ENCODE assay signal across 8 cellular contexts in genomic region chr6:29552512-29553051, GRCh38. TPM values are rescaled to one million over a fixed set of nuclear protein-coding genes. Genes with fewer than 3 reads are reported as not detected.
A peak's percentile ranks its signal among the peaks of the same experiment; 100 is the strongest.
DNase-seq lines count a peak whose midpoint lies in the region; ATAC-seq and TF ChIP-seq lines count a peak whose summit lies in the region.

No MANE protein-coding gene starts in this region.

- H3K27me3 ChIP-seq in Peyer's patch, result peaks cover 0 to 8% of the 10 kb centered on the region in 2 donors
- H3K27me3 ChIP-seq in endocrine pancreas (ENCODE audit: control insufficient read depth, insufficient read depth, low read length), result peaks cover 9% of the 10 kb centered on the region

- peak; percentile 69 for DNase-seq in activated CD8-positive, alpha-beta memory T cell treated with anti-CD3 and anti-CD28 coated beads for 24 hours
- DNase-seq in activated CD8-positive, alpha-beta memory T cell treated with anti-CD3 and anti-CD28 coated beads, Interleukin-2, amount 50 U/mL, for 4 hours, result no peak
- no peak for DNase-seq in Peyer's patch
- DNase-seq in mucosa of descending colon, result peak in 1 of 3 donors; percentile 26
- no peak for DNase-seq in nucleus accumbens (lab: John Stamatoyannopoulos, UW)
- no peak for DNase-seq in DMS79 (lab: John Stamatoyannopoulos, UW)

- ATAC-seq in HG02852 (IDR thresholded peaks at IDR 0.05; ENCODE audit: unreplicated experiment), result peak; percentile 80
- ATAC-seq in mucosa of descending colon, result peak; percentile 68

- TF ChIP-seq CTCF in Peyer's patch (IDR thresholded peaks at IDR 0.05) (no peak), mucosa of descending colon (IDR thresholded peaks at IDR 0.05) (no peak)

- TF ChIP-seq POLR2A in Peyer's patch (IDR thresholded peaks at IDR 0.05), result no peak

- peak overlapping the region in 2 of 4 donors; percentile 22 to 39 for H3K27ac ChIP-seq in Peyer's patch

- H3K9ac ChIP-seq in endocrine pancreas (ENCODE audit: control insufficient read depth, insufficient read depth, low read length), result no peak overlapping the region

- H3K36me3 ChIP-seq in Peyer's patch, result no peaks in the 10 kb centered on the region
- no peaks in the 10 kb centered on the region for H3K36me3 ChIP-seq in endocrine pancreas (ENCODE audit: control insufficient read depth, insufficient read depth, low read length)
- H3K36me3 ChIP-seq in mucosa of descending colon (ENCODE audit: low read depth), result no peaks in the 10 kb centered on the region

- H3K4me3 ChIP-seq in Peyer's patch (peak overlapping the region in 3 of 4 donors; percentile 41 to 50 (median 45)), endocrine pancreas (ENCODE audit: control insufficient read depth, insufficient read depth, low read length) (peak overlapping the region; percentile 36), mucosa of descending colon (no peak overlapping the region)

- H3K9me3 ChIP-seq in Peyer's patch (no peaks in the 10 kb centered on the region), endocrine pancreas (ENCODE audit: control insufficient read depth, low read length) (no peaks in the 10 kb centered on the region), mucosa of descending colon (no peaks in the 10 kb centered on the region)

- intact Hi-C loops in mucosa of descending colon (cut with DNase I, micrococcal nuclease), result no loop called here

- H3K4me1 ChIP-seq in Peyer's patch (peaks cover 0 to 12% (median 5%) of the 10 kb centered on the region in 4 donors), endocrine pancreas (ENCODE audit: control insufficient read depth, insufficient read depth, low read length) (no peaks in the 10 kb centered on the region), mucosa of descending colon (ENCODE audit: low read depth) (peaks cover 4% of the 10 kb centered on the region)

RNA-seq across cellular contexts. Expression of gene UBD, which starts 7.0 kb away (rescaled TPM):
- total RNA-seq in Peyer's patch (10 to 100 TPM in 1 of 4 donors, 1 to 10 TPM in 3; 1.6 to 24.8 (median 2.0) TPM), mucosa of descending colon (10 to 100 TPM in 1 of 3 donors, 1 to 10 TPM in 1, not detected in 1; 4.2 to 11.7 TPM)

RNA-seq across cellular contexts. Expression of gene OR2H2, which starts 32.3 kb away (rescaled TPM):
- total RNA-seq in Peyer's patch (not detected), mucosa of descending colon (not detected)
